ENCODE assay signal across 1 cellular context in genomic region chr5:10353241-10354047, GRCh38.
A peak's percentile ranks its signal among the peaks of the same experiment; 100 is the strongest.
TF ChIP-seq lines count a peak whose summit lies in the region.

MARCHF6 (plus strand) TSS chr5:10353695; CDS start chr5:10353899, 204 bp downstream.

TF ChIP-seq in WTC11, 78 proteins besides CTCF, POLR2A, EP300 and RAD21 (continued from another document and continues in another):
- TF ChIP-seq E2F1 (CRISPR knock-in tag; IDR thresholded peaks at IDR 0.05) (no peak; the same call in 1 of the 2 replicates), E2F5 (CRISPR knock-in tag; IDR thresholded peaks at IDR 0.05) (peak; percentile 85), CBFB (CRISPR knock-in tag; IDR thresholded peaks at IDR 0.05; ENCODE audit: low read depth) (no peak; the same call in 1 of the 2 replicates), ZSCAN18 (CRISPR knock-in tag; IDR thresholded peaks at IDR 0.05) (no peak), IRF1 (CRISPR knock-in tag; IDR thresholded peaks at IDR 0.05) (no peak), ZNF512 (CRISPR knock-in tag; IDR thresholded peaks at IDR 0.05; ENCODE audit: borderline replicate concordance) (no peak), RELA (CRISPR knock-in tag; IDR thresholded peaks at IDR 0.05; ENCODE audit: borderline replicate concordance) (peak; percentile 71; the same call in 1 of the 2 replicates), ZNF121 (CRISPR knock-in tag; IDR thresholded peaks at IDR 0.05) (no peak), PRRX2 (CRISPR knock-in tag; IDR thresholded peaks at IDR 0.05) (no peak), ATF6 (CRISPR knock-in tag; IDR thresholded peaks at IDR 0.05) (no peak), MYBL2 (CRISPR knock-in tag; IDR thresholded peaks at IDR 0.05) (peak; percentile 67), MAX (CRISPR knock-in tag; IDR thresholded peaks at IDR 0.05) (peak; percentile 92), ZNF416 (CRISPR knock-in tag; IDR thresholded peaks at IDR 0.05) (no peak; the same call in 1 of the 2 replicates), FOXJ3 (CRISPR knock-in tag; IDR thresholded peaks at IDR 0.05; ENCODE audit: borderline replicate concordance) (no peak), CREB1 (CRISPR knock-in tag; IDR thresholded peaks at IDR 0.05) (no peak; the same call in 1 of the 2 replicates), TP53 (CRISPR knock-in tag; IDR thresholded peaks at IDR 0.05) (no peak), STAT6 (CRISPR knock-in tag; conservative IDR thresholded peaks at IDR 0.05; ENCODE audit: low read depth) (no peak), MLX (CRISPR knock-in tag; IDR thresholded peaks at IDR 0.05) (0 out of 2 replicates have a peak, but pooled peaks have one; percentile 83), E2F4 (CRISPR knock-in tag; IDR thresholded peaks at IDR 0.05; ENCODE audit: borderline replicate concordance, low read depth) (no peak), SMAD3 (CRISPR knock-in tag; IDR thresholded peaks at IDR 0.05; ENCODE audit: borderline replicate concordance) (0 out of 2 replicates have a peak, but pooled peaks have one; percentile 71), TEAD1 (CRISPR knock-in tag; IDR thresholded peaks at IDR 0.05) (peak; percentile 13; the same call in 1 of the 2 replicates), NFYB (CRISPR knock-in tag; conservative IDR thresholded peaks at IDR 0.05; ENCODE audit: low read depth) (no peak), AR (CRISPR knock-in tag; IDR thresholded peaks at IDR 0.05) (no peak), ATF3 (CRISPR knock-in tag; conservative IDR thresholded peaks at IDR 0.05) (no peak), SP1 (CRISPR knock-in tag; conservative IDR thresholded peaks at IDR 0.05) (peak; percentile 99), ERG (CRISPR knock-in tag; IDR thresholded peaks at IDR 0.05) (no peak), AFF4 (CRISPR knock-in tag; IDR thresholded peaks at IDR 0.05; ENCODE audit: borderline replicate concordance) (peak; percentile 75; the same call in 1 of the 2 replicates), ZNF671 (CRISPR knock-in tag; IDR thresholded peaks at IDR 0.05) (no peak), ETV6 (CRISPR knock-in tag; IDR thresholded peaks at IDR 0.05) (peak; percentile 75), NFATC4 (CRISPR knock-in tag; IDR thresholded peaks at IDR 0.05) (no peak)
